ENCODE assay signal across 21 cellular contexts in the genomic region with DNA sequence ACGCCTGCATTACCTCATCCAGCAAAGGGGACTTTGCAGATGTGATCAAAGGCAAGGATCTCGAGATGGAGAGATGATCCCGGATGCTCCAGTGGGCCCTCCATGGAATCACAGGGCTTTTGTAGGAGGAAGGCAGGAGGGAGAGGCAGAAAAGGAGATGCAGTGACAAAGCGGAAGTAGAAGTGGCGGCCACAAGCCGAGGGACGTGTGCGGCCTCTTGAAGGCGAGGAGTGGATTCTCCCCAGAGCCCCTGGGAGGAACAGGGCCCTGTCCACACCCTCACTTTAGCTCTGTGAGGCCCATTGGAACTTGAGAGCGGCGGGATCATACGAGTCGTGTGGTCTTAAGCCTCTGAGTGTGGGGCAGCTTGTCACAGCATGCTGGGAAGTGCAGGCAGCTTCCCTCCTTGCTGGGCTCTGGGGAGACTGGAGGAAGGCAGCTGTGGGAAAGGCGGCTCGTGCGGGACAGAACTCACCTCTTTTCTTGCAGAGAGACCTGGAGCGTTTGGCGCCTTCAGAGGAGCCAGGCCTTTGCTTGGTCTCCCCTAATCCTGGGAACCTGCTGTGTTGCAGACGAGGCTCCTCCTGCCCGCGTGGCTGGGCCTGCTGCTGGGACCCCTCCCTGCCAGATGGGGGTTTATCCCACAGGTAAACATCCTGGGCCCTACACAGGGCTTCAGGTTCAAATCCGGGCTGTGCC. TPM values are rescaled to one million over a fixed set of nuclear protein-coding genes. Genes with fewer than 3 reads are reported as not detected.
"Had no signal": no experiment of that assay in that cellular context is flagged by ENCODE, and none has a peak within 500 bp of the region (broad histone marks: within the 10 kb centered on the region; RNA-seq: fewer than 3 reads in every experiment).

No MANE protein-coding gene starts in this region.

- H3K27me3 ChIP-seq: brain microvascular endothelial cell, dorsolateral prefrontal cortex, ovary, right lobe of liver had no signal

- H3K27ac ChIP-seq: brain microvascular endothelial cell, dorsolateral prefrontal cortex, epithelial cell of prostate, ovary, right lobe of liver had no signal

- H3K9me3 ChIP-seq: mucosa of descending colon, ovary, right lobe of liver had no signal

- H3K4me2 ChIP-seq: smooth muscle cell had no signal

- H3K4me3 ChIP-seq: dorsolateral prefrontal cortex, mucosa of descending colon, ovary, right lobe of liver, smooth muscle cell had no signal

- DNase-seq: activated CD4-positive, alpha-beta T cell treated with anti-CD3 and anti-CD28 coated beads for 1 hour; activated CD8-positive, alpha-beta memory T cell treated with anti-CD3 and anti-CD28 coated beads for 24 hours; activated CD8-positive, alpha-beta memory T cell treated with anti-CD3 and anti-CD28 coated beads, Interleukin-2, amount 50 U/mL, for 48 hours; activated effector memory CD4-positive, alpha-beta T cell treated with anti-CD3 and anti-CD28 coated beads, Interleukin-2, amount 50 U/mL, for 16 hours; activated naive CD4-positive, alpha-beta T cell treated with anti-CD3 and anti-CD28 coated beads, Interleukin-2, amount 50 U/mL, for 16 hours; activated T-cell treated with anti-CD3 and anti-CD28 coated beads, Interleukin-2, amount 50 U/mL, for 48 hours; aorta; brain microvascular endothelial cell; central memory CD4-positive, alpha-beta T cell; dorsolateral prefrontal cortex; foreskin fibroblast; islet precursor cell; naive B cell; ovary; stimulated activated CD4-positive, alpha-beta T cell treated with anti-CD3 and anti-CD28 coated beads, Interleukin-4, amount 100 ng/mL, for 24 hours; T-helper 1 cell; T-helper 9 cell had no signal

- H3K36me3 ChIP-seq: brain microvascular endothelial cell, ovary had no signal

RNA-seq across cellular contexts. Expression of a gene that starts 50.7 kb away (rescaled TPM):
- total RNA-seq: smooth muscle cell had no signal
